6 cellular contexts compared by ENCODE assay signal in the genomic region with DNA sequence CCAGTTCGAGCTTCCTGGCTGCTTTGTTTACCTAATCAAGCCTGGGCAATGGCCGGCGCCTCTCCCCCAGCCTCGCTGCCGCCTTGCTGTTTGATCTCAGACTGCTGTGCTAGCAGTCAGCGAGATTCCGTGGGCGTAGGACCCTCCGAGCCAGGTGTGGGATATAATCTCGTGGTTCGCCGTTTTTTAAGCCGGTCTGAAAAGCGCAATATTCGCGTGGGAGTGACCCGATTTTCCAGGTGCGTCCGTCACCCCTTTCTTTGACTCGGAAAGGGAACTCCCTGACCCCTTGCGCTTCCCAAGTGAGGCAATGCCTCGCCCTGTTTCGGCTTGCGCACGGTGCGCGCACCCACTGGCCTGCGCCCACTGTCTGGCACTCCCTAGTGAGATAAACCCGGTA.
DNase-seq lines count a peak whose midpoint lies in the region; ATAC-seq and TF ChIP-seq lines count a peak whose summit lies in the region.
"Not testable (repeated sequence)": the region's sequence is repeated elsewhere in the genome, so short reads cannot be mapped to it uniquely, and the experiment has no call there.

No MANE protein-coding gene starts in this region.

- DNase-seq in Caco-2 (peak in 1 of 2 experiments; percentile 17), NCI-H748 (lab: John Stamatoyannopoulos, UW; ENCODE audit: unreplicated experiment) (peak; percentile 56), OCI-M1 (lab: John Stamatoyannopoulos, UW) (peak; percentile 21)
- DNase-seq in activated CD4-positive, alpha-beta T cell treated with anti-CD3 and anti-CD28 coated beads, Interleukin-2, amount 10 ng/mL, durations not matched to agents 7 days and 5 days; lower lobe of right lung: not testable (repeated sequence)

- H3K27me3 Mint-ChIP-seq in Caco-2 (ENCODE audit: insufficient read depth, unreplicated experiment); activated CD4-positive, alpha-beta T cell treated with anti-CD3 and anti-CD28 coated beads, Interleukin-2, amount 10 ng/mL, durations not matched to agents 7 days and 5 days: not testable (repeated sequence)

- H3K27me3 ChIP-seq in Caco-2 (replicated peaks; ENCODE audit: control insufficient read depth, insufficient read depth, low read length); HUES6 (ENCODE audit: control insufficient read depth, insufficient read depth, low read length); lower lobe of right lung (ENCODE audit: low read depth): not testable (repeated sequence)

- peak overlapping the region; percentile 76 for H3K9ac ChIP-seq in HUES6 (ENCODE audit: low read length)

- H3K27ac Mint-ChIP-seq in Caco-2 (ENCODE audit: unreplicated experiment) = peak overlapping the region; percentile 79
- not testable (repeated sequence) for H3K27ac Mint-ChIP-seq in activated CD4-positive, alpha-beta T cell treated with anti-CD3 and anti-CD28 coated beads, Interleukin-2, amount 10 ng/mL, durations not matched to agents 7 days and 5 days

- not testable (repeated sequence) for H3K27ac ChIP-seq in HUES6 (ENCODE audit: low read depth, low read length)
- peak overlapping the region; percentile 25 for H3K27ac ChIP-seq in lower lobe of right lung

- CTCF ChIA-PET in Caco-2 (lab: Charles Lee); activated CD4-positive, alpha-beta T cell treated with anti-CD3 and anti-CD28 coated beads, Interleukin-2, amount 10 ng/mL, durations not matched to agents 7 days and 5 days (lab: Charles Lee): not testable (repeated sequence)

- intact Hi-C loops in Caco-2 (cut with micrococcal nuclease; ENCODE audit: unreplicated experiment); lower lobe of right lung (cut with DNase I): not testable (repeated sequence)

- not testable (repeated sequence) for BruUV-seq in Caco-2 (replicated peaks; lab: Mats Ljungman, UMichigan)

- H3K4me1 Mint-ChIP-seq in Caco-2 (ENCODE audit: low read depth, unreplicated experiment); activated CD4-positive, alpha-beta T cell treated with anti-CD3 and anti-CD28 coated beads, Interleukin-2, amount 10 ng/mL, durations not matched to agents 7 days and 5 days: not testable (repeated sequence)

- not testable (repeated sequence) for TF ChIP-seq CTCF in Caco-2 (IDR thresholded peaks at IDR 0.05; ENCODE audit: insufficient read depth in 1 of 2, low read depth in 1 of 2, low read length in 1 of 2, severe bottlenecking in 1 of 2, unreplicated experiment in 1 of 2); lower lobe of right lung (IDR thresholded peaks at IDR 0.05)

- POLR2A ChIA-PET in Caco-2 (lab: Charles Lee); activated CD4-positive, alpha-beta T cell treated with anti-CD3 and anti-CD28 coated beads, Interleukin-2, amount 10 ng/mL, durations not matched to agents 7 days and 5 days (lab: Charles Lee): not testable (repeated sequence)

- not testable (repeated sequence) for H3K9me3 ChIP-seq in Caco-2, lower lobe of right lung
- peaks cover 21% of the 10 kb centered on the region; the same call in 1 of the 2 replicates for H3K9me3 ChIP-seq in HUES6 (ENCODE audit: control insufficient read depth, insufficient read depth, low read depth, low read length)

- peak overlapping the region; percentile 67 for H3K4me3 Mint-ChIP-seq in Caco-2 (ENCODE audit: unreplicated experiment)
- peak overlapping the region; percentile 36 for H3K4me3 Mint-ChIP-seq in activated CD4-positive, alpha-beta T cell treated with anti-CD3 and anti-CD28 coated beads, Interleukin-2, amount 10 ng/mL, durations not matched to agents 7 days and 5 days

- not testable (repeated sequence) for H3K36me3 ChIP-seq in Caco-2 (ENCODE audit: control insufficient read depth, insufficient read depth, low read length); HUES6 (ENCODE audit: control insufficient read depth, insufficient read depth, low read length); lower lobe of right lung

- H3K4me1 ChIP-seq in Caco-2; HUES6 (ENCODE audit: control insufficient read depth, insufficient read depth, low read length); lower lobe of right lung: not testable (repeated sequence)

- H3K9me3 Mint-ChIP-seq in Caco-2 (ENCODE audit: unreplicated experiment); activated CD4-positive, alpha-beta T cell treated with anti-CD3 and anti-CD28 coated beads, Interleukin-2, amount 10 ng/mL, durations not matched to agents 7 days and 5 days: not testable (repeated sequence)

- ATAC-seq in lower lobe of right lung = not testable (repeated sequence)

- H3K4me3 ChIP-seq in Caco-2 (ENCODE audit: low read depth, low read length) (peak overlapping the region; percentile 25), HUES6 (ENCODE audit: low read depth, low read length) (peak overlapping the region; percentile 55; the same call in 1 of the 2 replicates), lower lobe of right lung (peak overlapping the region; percentile 30)

- H3K36me3 Mint-ChIP-seq in Caco-2 (ENCODE audit: insufficient read depth, unreplicated experiment); activated CD4-positive, alpha-beta T cell treated with anti-CD3 and anti-CD28 coated beads, Interleukin-2, amount 10 ng/mL, durations not matched to agents 7 days and 5 days (ENCODE audit: low read depth): not testable (repeated sequence)
